ENCODE assay signal across 10 cellular contexts in genomic region chr10:112953760-112954159, GRCh38. TPM values are rescaled to one million over a fixed set of nuclear protein-coding genes. Genes with fewer than 3 reads are reported as not detected.
DNase-seq lines count a peak whose midpoint lies in the region; ATAC-seq and TF ChIP-seq lines count a peak whose summit lies in the region.
"Had no signal": no experiment of that assay in that cellular context is flagged by ENCODE, and none has a peak within 500 bp of the region (broad histone marks: within the 10 kb centered on the region; RNA-seq: fewer than 3 reads in every experiment).

No MANE protein-coding gene starts in this region.

- no peaks in the 10 kb centered on the region for H3K27me3 ChIP-seq in iPS DF 6.9 (ENCODE audit: control insufficient read depth, insufficient read depth, low read length)

- peak overlapping the region; percentile 86 for H3K4me3 ChIP-seq in WI38 (ENCODE audit: low read depth, low read length)
- H3K4me3 ChIP-seq in iPS DF 6.9 (ENCODE audit: low read length) = peak overlapping the region; percentile 76; the same call in 1 of the 2 replicates
- H3K4me3 ChIP-seq in skeletal muscle cell (ENCODE audit: low read depth, low read length) = peak overlapping the region; percentile 61

- no peak overlapping the region for H3K27ac Mint-ChIP-seq in stimulated activated naive CD8-positive, alpha-beta T cell treated with anti-CD3 and anti-CD28 coated beads, Interleukin-15, amount 100 ng/mL, for 72 hours
- H3K27ac Mint-ChIP-seq: activated T-cell treated with anti-CD3 and anti-CD28 coated beads, Interleukin-2, amount 50 U/mL, for 72 hours had no signal

- no peak overlapping the region for H3K27ac ChIP-seq in iPS DF 6.9 (ENCODE audit: low read length)

- no peak for TF ChIP-seq CTCF in WI38 (IDR thresholded peaks at IDR 0.05; ENCODE audit: low read depth, low read length)

- H3K27me3 Mint-ChIP-seq in stimulated activated naive CD8-positive, alpha-beta T cell treated with anti-CD3 and anti-CD28 coated beads, Interleukin-15, amount 100 ng/mL, for 72 hours = peaks cover 81% of the 10 kb centered on the region

- peaks cover 4% of the 10 kb centered on the region; the same call in 1 of the 2 replicates for H3K4me1 ChIP-seq in iPS DF 6.9 (ENCODE audit: control insufficient read depth, insufficient read depth, low read length)

- H3K9me3 Mint-ChIP-seq in stimulated activated naive CD8-positive, alpha-beta T cell treated with anti-CD3 and anti-CD28 coated beads, Interleukin-15, amount 100 ng/mL, for 72 hours = no peaks in the 10 kb centered on the region
- H3K9me3 Mint-ChIP-seq: activated T-cell treated with anti-CD3 and anti-CD28 coated beads, Interleukin-2, amount 50 U/mL, for 72 hours had no signal

- no CpG with 5 or more reads among the region's 8 CpGs for WGBS in iPS DF 6.9 (ENCODE audit: insufficient coverage, insufficient read length)

- H3K4me3 Mint-ChIP-seq in stimulated activated naive CD8-positive, alpha-beta T cell treated with anti-CD3 and anti-CD28 coated beads, Interleukin-15, amount 100 ng/mL, for 72 hours = peak overlapping the region in 1 of 2 donors; percentile 40

- H3K4me1 Mint-ChIP-seq in stimulated activated naive CD8-positive, alpha-beta T cell treated with anti-CD3 and anti-CD28 coated beads, Interleukin-15, amount 100 ng/mL, for 72 hours = peaks cover 43% of the 10 kb centered on the region

- ATAC-seq in HG02885 (IDR thresholded peaks at IDR 0.05; ENCODE audit: poor library complexity, unreplicated experiment) = no peak
- ATAC-seq in stimulated activated naive CD8-positive, alpha-beta T cell treated with anti-CD3 and anti-CD28 coated beads, Interleukin-15, amount 100 ng/mL, for 72 hours = no peak
- no peak for ATAC-seq in esophagus mucosa
- ATAC-seq: activated T-cell treated with anti-CD3 and anti-CD28 coated beads, Interleukin-2, amount 50 U/mL, for 72 hours had no signal

- no peaks in the 10 kb centered on the region for H3K9me3 ChIP-seq in iPS DF 6.9 (ENCODE audit: control insufficient read depth, insufficient read depth, low read length)

- peaks cover 5% of the 10 kb centered on the region; the same call in 1 of the 2 replicates for H3K36me3 ChIP-seq in iPS DF 6.9 (ENCODE audit: control insufficient read depth, insufficient read depth, low read length)

- DNase-seq in EH (ENCODE audit: low read depth) (peak; percentile 47), iPS DF 6.9 (ENCODE audit: low read depth, low spot score) (no peak), skeletal muscle cell (ENCODE audit: low read depth) (no peak), ecto neural progenitor cell (ENCODE audit: low spot score) (no peak)
- DNase-seq in stimulated activated naive CD8-positive, alpha-beta T cell treated with anti-CD3 and anti-CD28 coated beads, Interleukin-15, amount 100 ng/mL, for 72 hours = no peak
- DNase-seq: activated T-cell treated with anti-CD3 and anti-CD28 coated beads, Interleukin-2, amount 50 U/mL, for 72 hours; NCI-H774 had no signal

RNA-seq across cellular contexts. Expression of gene TCF7L2, which starts 3.7 kb away (rescaled TPM):
- total RNA-seq in esophagus mucosa = 10.8 TPM
